8 cellular contexts compared by ENCODE assay signal in the genomic region with DNA sequence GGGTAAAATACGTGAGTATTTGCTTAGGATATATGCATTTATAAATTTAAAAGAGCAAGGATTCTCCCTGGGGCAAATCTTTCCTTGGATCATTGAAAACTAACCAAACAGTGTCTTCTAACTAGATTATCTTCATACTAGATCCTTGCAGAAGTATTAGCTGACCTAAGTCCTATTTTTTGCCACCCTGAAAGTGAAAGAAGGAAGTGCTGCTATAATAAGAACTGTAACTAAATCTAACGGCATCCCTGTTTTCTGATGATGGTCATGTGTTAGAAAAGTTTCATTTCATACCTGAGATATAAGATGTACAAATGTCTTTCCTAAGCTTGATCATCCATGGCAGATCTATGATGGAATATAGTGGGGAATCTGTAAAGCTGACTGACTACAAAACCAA.
DNase-seq lines count a peak whose midpoint lies in the region; ATAC-seq, FAIRE-seq and TF ChIP-seq lines count a peak whose summit lies in the region.

No MANE protein-coding gene starts in this region.

- DNase-seq in cardiac fibroblast (ENCODE audit: low read depth in 2 of 2), result peak; percentile 52
- no peak for DNase-seq in AG08396 (ENCODE audit: low spot score)
- no peak for DNase-seq in activated naive CD4-positive, alpha-beta T cell treated with anti-CD3 and anti-CD28 coated beads, Interleukin-2, amount 50 U/mL, for 16 hours
- no peak for DNase-seq in D721Med (ENCODE audit: insufficient read length, low spot score)
- no peak for DNase-seq in stimulated activated CD4-positive, alpha-beta T cell treated with anti-CD3 and anti-CD28 coated beads, Interleukin-15, amount 100 ng/mL, for 24 hours

- H3K9me3 ChIP-seq in parathyroid adenoma (ENCODE audit: control insufficient read depth, low read length), result no peaks in the 10 kb centered on the region

- no peak for FAIRE-seq in D721Med (lab: Jason Lieb, UNC)

- TF ChIP-seq CTCF in cardiac fibroblast (IDR thresholded peaks at IDR 0.05; ENCODE audit: low read depth, low read length) (no peak), parathyroid adenoma (IDR thresholded peaks at IDR 0.05) (no peak), D721Med (IDR thresholded peaks at IDR 0.05; ENCODE audit: insufficient read depth, missing control alignments) (no peak)

- H3K4me3 ChIP-seq in cardiac fibroblast (replicated peaks in 1 of 2; ENCODE audit: low read depth in 2 of 2, low read length in 2 of 2) (peak overlapping the region; percentile 6 to 13), parathyroid adenoma (ENCODE audit: low read depth, low read length) (no peak overlapping the region)

- peak; percentile 34 for ATAC-seq in GM18861 (IDR thresholded peaks at IDR 0.05; ENCODE audit: unreplicated experiment)
- peak; percentile 35 for ATAC-seq in HG03469 (IDR thresholded peaks at IDR 0.05; ENCODE audit: unreplicated experiment)

- no peaks in the 10 kb centered on the region for H3K4me1 ChIP-seq in parathyroid adenoma

- H3K36me3 ChIP-seq in parathyroid adenoma (ENCODE audit: control insufficient read depth, insufficient read depth, low read length), result no peaks in the 10 kb centered on the region

- H3K27ac ChIP-seq in parathyroid adenoma, result no peak overlapping the region

- H3K4me2 ChIP-seq in parathyroid adenoma (ENCODE audit: low read length), result peak overlapping the region; percentile 34

- no peak overlapping the region for H2AFZ ChIP-seq in parathyroid adenoma

- H3K79me2 ChIP-seq in parathyroid adenoma, result no peaks in the 10 kb centered on the region

- H3K27me3 ChIP-seq in parathyroid adenoma (ENCODE audit: control insufficient read depth, insufficient read depth, low read length), result no peaks in the 10 kb centered on the region

- H3K9ac ChIP-seq in parathyroid adenoma, result no peak overlapping the region

Comparison
In these comparisons a context has a peak if more than half of its experiments do, and no peak if none do; other contexts are left out.
1. DNase-seq: peak in cardiac fibroblast (2 of 2); none in AG08396 (single experiment), activated naive CD4-positive, alpha-beta T cell treated with anti-CD3 and anti-CD28 coated beads, Interleukin-2, amount 50 U/mL, for 16 hours (single experiment), D721Med (single experiment) and stimulated activated CD4-positive, alpha-beta T cell treated with anti-CD3 and anti-CD28 coated beads, Interleukin-15, amount 100 ng/mL, for 24 hours (single experiment).